Comparison of ENCODE assay signal across 29 cellular contexts in the genomic region with DNA sequence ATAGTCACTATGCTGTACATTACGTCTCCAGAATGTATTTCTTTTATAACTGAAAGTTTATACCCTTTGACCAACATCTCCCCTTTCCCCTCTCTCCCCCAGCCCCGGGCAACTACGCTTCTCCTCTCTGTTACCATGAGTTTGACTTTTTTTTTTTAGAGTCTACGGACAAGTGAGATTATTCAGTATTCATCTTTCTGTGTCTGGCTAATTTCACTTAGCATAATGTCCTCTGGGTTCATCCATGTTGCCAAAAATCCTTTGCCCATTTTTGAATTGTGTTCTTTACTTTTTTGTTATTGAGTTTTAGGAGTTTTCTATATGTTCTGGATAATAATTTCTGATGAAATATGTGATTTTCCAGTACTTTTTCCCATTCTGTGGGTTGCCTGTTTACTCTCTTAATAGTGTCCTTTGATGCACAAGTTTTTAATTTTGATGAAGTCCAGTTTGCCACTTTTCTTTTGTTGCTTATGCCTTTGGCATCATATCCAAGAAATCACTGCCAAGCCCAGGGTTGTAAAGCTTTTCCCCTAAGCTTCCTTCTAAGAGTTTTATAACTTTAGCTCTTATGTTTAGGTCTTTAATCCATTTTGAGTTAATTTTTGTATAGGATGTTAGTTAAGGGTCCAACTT.
"Had no signal": no experiment of that assay in that cellular context is flagged by ENCODE, and none has a peak within 500 bp of the region (broad histone marks: within the 10 kb centered on the region; RNA-seq: fewer than 3 reads in every experiment).

No MANE protein-coding gene starts in this region.

- DNase-seq: stimulated activated CD4-positive, alpha-beta T cell treated with anti-CD3 and anti-CD28 coated beads, Interleukin-2, amount 100 ng/mL, for 48 hours; stimulated activated CD4-positive, alpha-beta T cell treated with anti-CD3 and anti-CD28 coated beads, Interleukin-4, amount 100 ng/mL, for 1 hour; stimulated activated CD4-positive, alpha-beta T cell treated with anti-CD3 and anti-CD28 coated beads, Interleukin-4, amount 100 ng/mL, for 24 hours; stimulated activated CD4-positive, alpha-beta T cell treated with anti-CD3 and anti-CD28 coated beads, Interleukin-4, amount 100 ng/mL, for 4 hours; stimulated activated CD8-positive, alpha-beta memory T cell treated with anti-CD3 and anti-CD28 coated beads, Interleukin-4, amount 100 ng/mL, for 48 hours; stimulated activated naive B cell treated with anti-CD40 and anti-IgM and Interleukin-4, amounts not matched to agents 10 μg/mL and 1 μg/mL and 100 μg/mL, for 72 hours; stimulated activated naive CD4-positive, alpha-beta T cell; stimulated activated naive CD4-positive, alpha-beta T cell treated with Interleukin-2 at 50 U/mL for 16 hours; stimulated activated naive CD8-positive, alpha-beta T cell treated with anti-CD3 and anti-CD28 coated beads, Interleukin-15, amount 100 ng/mL, for 72 hours; stimulated activated naive CD8-positive, alpha-beta T cell treated with anti-CD3 and anti-CD28 coated beads, Interleukin-15, Interleukin-2, amounts not matched to agents 100 U/mL and 50 U/mL, for 24 hours; stomach; substantia nigra; testis; thyroid gland; tibial artery; transverse colon; trophoblast cell; upper lobe of left lung; upper lobe of right lung; uterus had no signal

- H3K36me3 ChIP-seq: stomach, suprapubic skin, thoracic aorta, thyroid gland, tibial artery, tibial nerve, transverse colon, upper lobe of left lung, upper lobe of right lung, uterus, vagina had no signal

- H3K4me3 ChIP-seq: stomach, suprapubic skin, testis, thoracic aorta, thyroid gland, tibial artery, tibial nerve, transverse colon, upper lobe of left lung, upper lobe of right lung, uterus, vagina had no signal

- H3K4me3 Mint-ChIP-seq: stimulated activated effector memory CD8-positive, alpha-beta T cell treated with anti-CD3 and anti-CD28 coated beads, Interleukin-12 subunit alpha, Interleukin-12 subunit beta, amount 100 ng/mL, for 72 hours; stimulated activated memory B cell treated with anti-CD40 and anti-IgM and Interleukin-4, amounts not matched to agents 10 μg/mL and 1 μg/mL and 100 μg/mL, for 72 hours; stimulated activated naive B cell treated with anti-CD40 and anti-IgM and Interleukin-4, amounts not matched to agents 10 μg/mL and 1 μg/mL and 100 μg/mL, for 72 hours; stimulated activated naive CD8-positive, alpha-beta T cell treated with anti-CD3 and anti-CD28 coated beads, Interleukin-15, amount 100 ng/mL, for 72 hours; stimulated activated naive CD8-positive, alpha-beta T cell treated with anti-CD3 and anti-CD28 coated beads, Interleukin-15, Interleukin-2, amounts not matched to agents 100 ng/mL and 50 ng/mL, for 24 hours; type B pancreatic cell had no signal

- H3K27me3 Mint-ChIP-seq: type B pancreatic cell had no signal

- H3K27me3 ChIP-seq: stomach, suprapubic skin, testis, thyroid gland, tibial artery, tibial nerve, transverse colon, upper lobe of left lung, upper lobe of right lung, uterus, vagina had no signal

- H3K27ac Mint-ChIP-seq: stimulated activated effector memory CD8-positive, alpha-beta T cell treated with anti-CD3 and anti-CD28 coated beads, Interleukin-12 subunit alpha, Interleukin-12 subunit beta, amount 100 ng/mL, for 72 hours; stimulated activated memory B cell treated with anti-CD40 and anti-IgM and Interleukin-4, amounts not matched to agents 10 μg/mL and 1 μg/mL and 100 μg/mL, for 72 hours; stimulated activated naive B cell treated with anti-CD40 and anti-IgM and Interleukin-4, amounts not matched to agents 10 μg/mL and 1 μg/mL and 100 μg/mL, for 72 hours; stimulated activated naive CD8-positive, alpha-beta T cell treated with anti-CD3 and anti-CD28 coated beads, Interleukin-15, amount 100 ng/mL, for 72 hours; stimulated activated naive CD8-positive, alpha-beta T cell treated with anti-CD3 and anti-CD28 coated beads, Interleukin-15, Interleukin-2, amounts not matched to agents 100 ng/mL and 50 ng/mL, for 24 hours; type B pancreatic cell had no signal

- H3K27ac ChIP-seq: stomach, suprapubic skin, testis, thoracic aorta, thyroid gland, tibial artery, tibial nerve, upper lobe of left lung, upper lobe of right lung, uterus, vagina had no signal

- FAIRE-seq: urothelium cell line had no signal

- H3K4me1 Mint-ChIP-seq: stimulated activated effector memory CD8-positive, alpha-beta T cell treated with anti-CD3 and anti-CD28 coated beads, Interleukin-12 subunit alpha, Interleukin-12 subunit beta, amount 100 ng/mL, for 72 hours; stimulated activated memory B cell treated with anti-CD40 and anti-IgM and Interleukin-4, amounts not matched to agents 10 μg/mL and 1 μg/mL and 100 μg/mL, for 72 hours; stimulated activated naive CD8-positive, alpha-beta T cell treated with anti-CD3 and anti-CD28 coated beads, Interleukin-15, amount 100 ng/mL, for 72 hours had no signal

- H3K36me3 Mint-ChIP-seq: stimulated activated effector memory CD8-positive, alpha-beta T cell treated with anti-CD3 and anti-CD28 coated beads, Interleukin-12 subunit alpha, Interleukin-12 subunit beta, amount 100 ng/mL, for 72 hours; stimulated activated memory B cell treated with anti-CD40 and anti-IgM and Interleukin-4, amounts not matched to agents 10 μg/mL and 1 μg/mL and 100 μg/mL, for 72 hours; stimulated activated naive B cell treated with anti-CD40 and anti-IgM and Interleukin-4, amounts not matched to agents 10 μg/mL and 1 μg/mL and 100 μg/mL, for 72 hours; type B pancreatic cell had no signal

- H3K9me3 ChIP-seq: suprapubic skin, testis, thoracic aorta, thyroid gland, transverse colon, upper lobe of left lung, upper lobe of right lung, uterus, vagina had no signal

- H3K4me1 ChIP-seq: stomach, suprapubic skin, testis, tibial artery, tibial nerve, upper lobe of left lung, upper lobe of right lung, uterus, vagina had no signal

- ATAC-seq: stimulated activated effector memory CD8-positive, alpha-beta T cell treated with anti-CD3 and anti-CD28 coated beads, Interleukin-12 subunit alpha, Interleukin-12 subunit beta, amount 100 ng/mL, for 72 hours; stimulated activated memory B cell treated with anti-CD40 and anti-IgM and Interleukin-4, amounts not matched to agents 10 μg/mL and 1 μg/mL and 100 μg/mL, for 72 hours; stimulated activated naive B cell treated with anti-CD40 and anti-IgM and Interleukin-4, amounts not matched to agents 10 μg/mL and 1 μg/mL and 100 μg/mL, for 72 hours; stimulated activated naive CD8-positive, alpha-beta T cell treated with anti-CD3 and anti-CD28 coated beads, Interleukin-15, amount 100 ng/mL, for 72 hours; stimulated activated naive CD8-positive, alpha-beta T cell treated with anti-CD3 and anti-CD28 coated beads, Interleukin-15, Interleukin-2, amounts not matched to agents 100 U/mL and 50 U/mL, for 24 hours; upper lobe of right lung had no signal

- H3K9me3 Mint-ChIP-seq: stimulated activated effector memory CD8-positive, alpha-beta T cell treated with anti-CD3 and anti-CD28 coated beads, Interleukin-12 subunit alpha, Interleukin-12 subunit beta, amount 100 ng/mL, for 72 hours; stimulated activated naive CD8-positive, alpha-beta T cell treated with anti-CD3 and anti-CD28 coated beads, Interleukin-15, amount 100 ng/mL, for 72 hours had no signal
